In the genomic region with DNA sequence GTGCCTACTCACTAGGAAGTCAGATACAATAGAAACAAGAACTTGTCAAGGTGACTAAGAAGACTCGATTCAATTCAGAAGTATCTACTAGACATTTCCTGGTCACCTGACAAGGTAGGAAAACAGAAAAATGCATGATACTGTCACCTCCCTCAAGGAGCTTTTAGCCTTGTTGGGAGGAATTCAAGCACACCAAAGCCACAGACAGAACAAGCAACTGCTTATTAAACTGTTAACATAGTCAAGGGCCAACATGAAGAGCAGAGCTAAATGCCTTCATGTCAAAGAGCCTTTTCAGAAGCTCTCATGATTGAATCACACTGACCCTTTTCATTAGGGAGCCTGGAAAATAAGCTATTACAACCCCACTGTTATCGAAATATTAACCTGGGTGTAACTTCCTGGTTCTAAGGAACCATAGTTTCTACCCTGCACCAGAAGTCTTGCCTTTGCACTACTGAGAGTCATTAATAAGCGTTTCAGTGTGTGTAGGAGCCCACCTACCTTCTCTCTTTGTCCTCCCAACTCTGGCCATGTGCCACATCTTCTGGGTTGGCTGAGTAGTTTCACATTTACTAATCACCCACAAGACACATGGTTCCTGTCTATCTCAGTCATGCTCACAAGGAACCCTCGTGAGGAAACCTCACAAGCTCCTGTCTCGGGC, we compare ENCODE assay signal across 7 cellular contexts. TPM values are rescaled to one million over a fixed set of nuclear protein-coding genes. Genes with fewer than 3 reads are reported as not detected.
DNase-seq lines count a peak whose midpoint lies in the region; ATAC-seq, FAIRE-seq and TF ChIP-seq lines count a peak whose summit lies in the region.

No MANE protein-coding gene starts in this region.

- FAIRE-seq in bronchial epithelial cell (lab: Jason Lieb, UNC): no peak

- no peak for TF ChIP-seq CTCF in bronchial epithelial cell (IDR thresholded peaks at IDR 0.05; ENCODE audit: insufficient read depth, low read length, severe bottlenecking)

- no peak overlapping the region for H3K4me3 ChIP-seq in bronchial epithelial cell (ENCODE audit: low read depth, low read length)
- H3K4me3 ChIP-seq in SJCRH30: no peak overlapping the region

- DNase-seq in GM19238 (ENCODE audit: insufficient read length, low spot score) (peak; percentile 58), RPMI8226 (peak; percentile 73), bronchial epithelial cell (ENCODE audit: low read depth) (peak; percentile 69), dedifferentiated amniotic fluid mesenchymal stem cell (ENCODE audit: extremely low spot score) (no peak), SJCRH30 (no peak)
- DNase-seq in stimulated activated CD4-positive, alpha-beta T cell treated with anti-CD3 and anti-CD28 coated beads, Interleukin-2, amount 100 ng/mL, for 24 hours: peak; percentile 53 to 63

- H3K4me1 ChIP-seq in SJCRH30: peaks cover 6% of the 10 kb centered on the region

- H3K9me3 ChIP-seq in SJCRH30 (replicated peaks): no peaks in the 10 kb centered on the region

- H3K27ac ChIP-seq in SJCRH30: no peak overlapping the region

- H3K36me3 ChIP-seq in bronchial epithelial cell (ENCODE audit: control insufficient read depth, insufficient read depth, low read length) (no peaks in the 10 kb centered on the region), SJCRH30 (no peaks in the 10 kb centered on the region)

- H3K27me3 ChIP-seq in bronchial epithelial cell (ENCODE audit: control insufficient read depth, insufficient read depth, low read length) (no peaks in the 10 kb centered on the region), SJCRH30 (no peaks in the 10 kb centered on the region)

- peak; percentile 66 for ATAC-seq in HG02938 (IDR thresholded peaks at IDR 0.05; ENCODE audit: unreplicated experiment)

RNA-seq across cellular contexts. Expression of gene LGALS3, which starts 31.0 kb away (rescaled TPM):
- total RNA-seq in bronchial epithelial cell: 198 and 253 TPM in 2 replicates
- 1.9 and 2.0 TPM in 2 replicates for total RNA-seq in SJCRH30 (2014; rRNA removed; shearing (Covaris generic))

RNA-seq across cellular contexts. Expression of gene MAPK1IP1L, which starts 46.6 kb away (rescaled TPM):
- 12.1 and 12.7 TPM in 2 replicates for total RNA-seq in bronchial epithelial cell
- 66.5 and 76.2 TPM in 2 replicates for total RNA-seq in SJCRH30 (2014; rRNA removed; shearing (Covaris generic))

Comparison
In these comparisons a context has a peak if more than half of its experiments do, and no peak if none do; other contexts are left out.
1. DNase-seq: peak in GM19238 (single experiment), RPMI8226 (single experiment), bronchial epithelial cell (single experiment) and stimulated activated CD4-positive, alpha-beta T cell treated with anti-CD3 and anti-CD28 coated beads, Interleukin-2, amount 100 ng/mL, for 24 hours (2 of 2); none in dedifferentiated amniotic fluid mesenchymal stem cell (single experiment) and SJCRH30 (0 of 2).
2. RNA of gene LGALS3, which starts 31.0 kb away (total RNA-seq): 198 to 253 TPM in bronchial epithelial cell; 1.9 to 2.0 TPM in SJCRH30; every median in the first group is over 10 times any median in the second.